In the genomic region with DNA sequence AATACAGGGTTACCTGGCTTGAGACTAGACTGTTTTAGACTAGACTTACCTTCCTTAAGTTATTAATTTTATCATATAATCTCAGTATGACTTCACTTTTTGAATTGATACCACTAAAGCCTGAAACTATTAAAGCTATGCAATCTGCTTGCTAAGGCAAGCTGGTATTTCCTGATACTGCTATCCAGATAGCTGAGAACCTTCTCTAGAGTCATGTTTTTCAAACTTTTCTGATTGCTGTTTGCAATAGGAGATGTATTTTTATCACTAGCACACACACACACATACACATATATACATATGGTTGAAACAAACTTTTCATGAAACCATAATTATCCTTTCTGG, we compare ENCODE assay signal across 1 cellular context.
TF ChIP-seq lines count a peak whose summit lies in the region.

No MANE protein-coding gene starts in this region.

TF ChIP-seq in SK-N-SH, 30 proteins besides CTCF, POLR2A, EP300 and RAD21 (continued from another document):
- TF ChIP-seq NRF1 (IDR thresholded peaks at IDR 0.05; ENCODE audit: low read depth, low read length) = no peak
